In the genomic region with DNA sequence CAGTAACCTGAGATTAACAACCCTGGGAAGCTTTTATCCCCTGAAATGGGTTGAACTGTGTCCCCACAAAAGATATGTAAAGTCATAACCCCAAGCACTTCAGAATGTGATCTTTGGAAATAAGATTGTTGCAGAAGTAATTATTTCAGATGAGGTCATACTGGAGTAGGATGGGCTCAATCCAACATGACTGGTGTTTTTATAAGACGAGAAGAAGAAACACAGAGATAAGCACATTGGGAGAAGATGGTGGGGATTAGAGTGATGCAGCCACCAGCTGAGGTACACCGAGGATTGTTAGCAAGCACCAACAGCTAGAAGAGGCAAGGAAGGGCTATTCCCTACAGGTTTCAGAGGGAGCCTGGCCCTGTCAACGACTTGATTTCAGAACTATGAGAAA, we compare ENCODE assay signal across 1 cellular context.
TF ChIP-seq lines count a peak whose summit lies in the region.

No MANE protein-coding gene starts in this region.

TF ChIP-seq in HEK293, 187 proteins besides CTCF, POLR2A, EP300 and RAD21 (continued from another document and continues in another):
- TF ChIP-seq, protein P1, sequence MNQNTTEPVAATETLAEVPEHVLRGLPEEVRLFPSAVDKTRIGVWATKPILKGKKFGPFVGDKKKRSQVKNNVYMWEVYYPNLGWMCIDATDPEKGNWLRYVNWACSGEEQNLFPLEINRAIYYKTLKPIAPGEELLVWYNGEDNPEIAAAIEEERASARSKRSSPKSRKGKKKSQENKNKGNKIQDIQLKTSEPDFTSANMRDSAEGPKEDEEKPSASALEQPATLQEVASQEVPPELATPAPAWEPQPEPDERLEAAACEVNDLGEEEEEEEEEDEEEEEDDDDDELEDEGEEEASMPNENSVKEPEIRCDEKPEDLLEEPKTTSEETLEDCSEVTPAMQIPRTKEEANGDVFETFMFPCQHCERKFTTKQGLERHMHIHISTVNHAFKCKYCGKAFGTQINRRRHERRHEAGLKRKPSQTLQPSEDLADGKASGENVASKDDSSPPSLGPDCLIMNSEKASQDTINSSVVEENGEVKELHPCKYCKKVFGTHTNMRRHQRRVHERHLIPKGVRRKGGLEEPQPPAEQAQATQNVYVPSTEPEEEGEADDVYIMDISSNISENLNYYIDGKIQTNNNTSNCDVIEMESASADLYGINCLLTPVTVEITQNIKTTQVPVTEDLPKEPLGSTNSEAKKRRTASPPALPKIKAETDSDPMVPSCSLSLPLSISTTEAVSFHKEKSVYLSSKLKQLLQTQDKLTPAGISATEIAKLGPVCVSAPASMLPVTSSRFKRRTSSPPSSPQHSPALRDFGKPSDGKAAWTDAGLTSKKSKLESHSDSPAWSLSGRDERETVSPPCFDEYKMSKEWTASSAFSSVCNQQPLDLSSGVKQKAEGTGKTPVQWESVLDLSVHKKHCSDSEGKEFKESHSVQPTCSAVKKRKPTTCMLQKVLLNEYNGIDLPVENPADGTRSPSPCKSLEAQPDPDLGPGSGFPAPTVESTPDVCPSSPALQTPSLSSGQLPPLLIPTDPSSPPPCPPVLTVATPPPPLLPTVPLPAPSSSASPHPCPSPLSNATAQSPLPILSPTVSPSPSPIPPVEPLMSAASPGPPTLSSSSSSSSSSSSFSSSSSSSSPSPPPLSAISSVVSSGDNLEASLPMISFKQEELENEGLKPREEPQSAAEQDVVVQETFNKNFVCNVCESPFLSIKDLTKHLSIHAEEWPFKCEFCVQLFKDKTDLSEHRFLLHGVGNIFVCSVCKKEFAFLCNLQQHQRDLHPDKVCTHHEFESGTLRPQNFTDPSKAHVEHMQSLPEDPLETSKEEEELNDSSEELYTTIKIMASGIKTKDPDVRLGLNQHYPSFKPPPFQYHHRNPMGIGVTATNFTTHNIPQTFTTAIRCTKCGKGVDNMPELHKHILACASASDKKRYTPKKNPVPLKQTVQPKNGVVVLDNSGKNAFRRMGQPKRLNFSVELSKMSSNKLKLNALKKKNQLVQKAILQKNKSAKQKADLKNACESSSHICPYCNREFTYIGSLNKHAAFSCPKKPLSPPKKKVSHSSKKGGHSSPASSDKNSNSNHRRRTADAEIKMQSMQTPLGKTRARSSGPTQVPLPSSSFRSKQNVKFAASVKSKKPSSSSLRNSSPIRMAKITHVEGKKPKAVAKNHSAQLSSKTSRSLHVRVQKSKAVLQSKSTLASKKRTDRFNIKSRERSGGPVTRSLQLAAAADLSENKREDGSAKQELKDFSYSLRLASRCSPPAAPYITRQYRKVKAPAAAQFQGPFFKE (tag by site-specific recombination; IDR thresholded peaks at IDR 0.05; ENCODE audit: borderline replicate concordance) = no peak
- TF ChIP-seq ZNF544 (tag by site-specific recombination; IDR thresholded peaks at IDR 0.05) (no peak), ZNF623 (tag by site-specific recombination; IDR thresholded peaks at IDR 0.05) (no peak), ZNF175 (tag by site-specific recombination; IDR thresholded peaks at IDR 0.05) (no peak), ZNF146 (tag by site-specific recombination; IDR thresholded peaks at IDR 0.05) (no peak), ZNF629 (tag by site-specific recombination; IDR thresholded peaks at IDR 0.05) (peak; percentile 74), ZNF785 (tag by site-specific recombination; IDR thresholded peaks at IDR 0.05) (no peak), ZNF311 (tag by site-specific recombination; IDR thresholded peaks at IDR 0.05; ENCODE audit: borderline replicate concordance) (no peak), KLF1 (tag by site-specific recombination; IDR thresholded peaks at IDR 0.05) (no peak), ZNF529 (tag by site-specific recombination; IDR thresholded peaks at IDR 0.05; ENCODE audit: insufficient replicate concordance) (no peak), ZNF416 (tag by site-specific recombination; IDR thresholded peaks at IDR 0.05) (no peak), ZNF670 (tag by site-specific recombination; IDR thresholded peaks at IDR 0.05; ENCODE audit: low read depth) (no peak), ZNF404 (tag by site-specific recombination; IDR thresholded peaks at IDR 0.05) (no peak), YY1 (tag by site-specific recombination; IDR thresholded peaks at IDR 0.05) (no peak), ZNF140 (tag by site-specific recombination; IDR thresholded peaks at IDR 0.05) (no peak), ZNF571 (tag by site-specific recombination; IDR thresholded peaks at IDR 0.05) (no peak), ZNF585B (tag by site-specific recombination; IDR thresholded peaks at IDR 0.05) (no peak), ZNF202 (tag by site-specific recombination; IDR thresholded peaks at IDR 0.05; ENCODE audit: borderline replicate concordance) (no peak), ZNF350 (tag by site-specific recombination; IDR thresholded peaks at IDR 0.05) (no peak), ZNF548 (tag by site-specific recombination; IDR thresholded peaks at IDR 0.05) (no peak), ZNF16 (tag by site-specific recombination; IDR thresholded peaks at IDR 0.05; ENCODE audit: low read depth) (no peak), OSR2 (tag by site-specific recombination; IDR thresholded peaks at IDR 0.05) (0 out of 2 replicates have a peak, but pooled peaks have one; percentile 18), ZNF302 (tag by site-specific recombination; IDR thresholded peaks at IDR 0.05; ENCODE audit: low read depth) (no peak), ZNF707 (tag by site-specific recombination; IDR thresholded peaks at IDR 0.05) (no peak), HOXD13 (CRISPR knock-in tag; IDR thresholded peaks at IDR 0.05; ENCODE audit: borderline replicate concordance) (no peak), ZFP3 (tag by site-specific recombination; IDR thresholded peaks at IDR 0.05; ENCODE audit: low read depth) (no peak), ZNF221 (tag by site-specific recombination; IDR thresholded peaks at IDR 0.05; ENCODE audit: borderline replicate concordance) (no peak), ZFP37 (tag by site-specific recombination; IDR thresholded peaks at IDR 0.05) (no peak), ZNF837 (tag by site-specific recombination; IDR thresholded peaks at IDR 0.05) (no peak), ZNF426 (tag by site-specific recombination; IDR thresholded peaks at IDR 0.05) (no peak), ZNF354C (tag by site-specific recombination; IDR thresholded peaks at IDR 0.05; ENCODE audit: borderline replicate concordance, low read depth) (no peak)
- TF ChIP-seq, protein P2, sequence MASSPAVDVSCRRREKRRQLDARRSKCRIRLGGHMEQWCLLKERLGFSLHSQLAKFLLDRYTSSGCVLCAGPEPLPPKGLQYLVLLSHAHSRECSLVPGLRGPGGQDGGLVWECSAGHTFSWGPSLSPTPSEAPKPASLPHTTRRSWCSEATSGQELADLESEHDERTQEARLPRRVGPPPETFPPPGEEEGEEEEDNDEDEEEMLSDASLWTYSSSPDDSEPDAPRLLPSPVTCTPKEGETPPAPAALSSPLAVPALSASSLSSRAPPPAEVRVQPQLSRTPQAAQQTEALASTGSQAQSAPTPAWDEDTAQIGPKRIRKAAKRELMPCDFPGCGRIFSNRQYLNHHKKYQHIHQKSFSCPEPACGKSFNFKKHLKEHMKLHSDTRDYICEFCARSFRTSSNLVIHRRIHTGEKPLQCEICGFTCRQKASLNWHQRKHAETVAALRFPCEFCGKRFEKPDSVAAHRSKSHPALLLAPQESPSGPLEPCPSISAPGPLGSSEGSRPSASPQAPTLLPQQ (tag by site-specific recombination; IDR thresholded peaks at IDR 0.05) = peak; percentile 51; the same call in 1 of the 2 replicates
- TF ChIP-seq, protein P3, sequence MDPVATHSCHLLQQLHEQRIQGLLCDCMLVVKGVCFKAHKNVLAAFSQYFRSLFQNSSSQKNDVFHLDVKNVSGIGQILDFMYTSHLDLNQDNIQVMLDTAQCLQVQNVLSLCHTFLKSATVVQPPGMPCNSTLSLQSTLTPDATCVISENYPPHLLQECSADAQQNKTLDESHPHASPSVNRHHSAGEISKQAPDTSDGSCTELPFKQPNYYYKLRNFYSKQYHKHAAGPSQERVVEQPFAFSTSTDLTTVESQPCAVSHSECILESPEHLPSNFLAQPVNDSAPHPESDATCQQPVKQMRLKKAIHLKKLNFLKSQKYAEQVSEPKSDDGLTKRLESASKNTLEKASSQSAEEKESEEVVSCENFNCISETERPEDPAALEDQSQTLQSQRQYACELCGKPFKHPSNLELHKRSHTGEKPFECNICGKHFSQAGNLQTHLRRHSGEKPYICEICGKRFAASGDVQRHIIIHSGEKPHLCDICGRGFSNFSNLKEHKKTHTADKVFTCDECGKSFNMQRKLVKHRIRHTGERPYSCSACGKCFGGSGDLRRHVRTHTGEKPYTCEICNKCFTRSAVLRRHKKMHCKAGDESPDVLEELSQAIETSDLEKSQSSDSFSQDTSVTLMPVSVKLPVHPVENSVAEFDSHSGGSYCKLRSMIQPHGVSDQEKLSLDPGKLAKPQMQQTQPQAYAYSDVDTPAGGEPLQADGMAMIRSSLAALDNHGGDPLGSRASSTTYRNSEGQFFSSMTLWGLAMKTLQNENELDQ (tag by site-specific recombination; IDR thresholded peaks at IDR 0.05; ENCODE audit: low read depth) = no peak
- TF ChIP-seq, protein P4, sequence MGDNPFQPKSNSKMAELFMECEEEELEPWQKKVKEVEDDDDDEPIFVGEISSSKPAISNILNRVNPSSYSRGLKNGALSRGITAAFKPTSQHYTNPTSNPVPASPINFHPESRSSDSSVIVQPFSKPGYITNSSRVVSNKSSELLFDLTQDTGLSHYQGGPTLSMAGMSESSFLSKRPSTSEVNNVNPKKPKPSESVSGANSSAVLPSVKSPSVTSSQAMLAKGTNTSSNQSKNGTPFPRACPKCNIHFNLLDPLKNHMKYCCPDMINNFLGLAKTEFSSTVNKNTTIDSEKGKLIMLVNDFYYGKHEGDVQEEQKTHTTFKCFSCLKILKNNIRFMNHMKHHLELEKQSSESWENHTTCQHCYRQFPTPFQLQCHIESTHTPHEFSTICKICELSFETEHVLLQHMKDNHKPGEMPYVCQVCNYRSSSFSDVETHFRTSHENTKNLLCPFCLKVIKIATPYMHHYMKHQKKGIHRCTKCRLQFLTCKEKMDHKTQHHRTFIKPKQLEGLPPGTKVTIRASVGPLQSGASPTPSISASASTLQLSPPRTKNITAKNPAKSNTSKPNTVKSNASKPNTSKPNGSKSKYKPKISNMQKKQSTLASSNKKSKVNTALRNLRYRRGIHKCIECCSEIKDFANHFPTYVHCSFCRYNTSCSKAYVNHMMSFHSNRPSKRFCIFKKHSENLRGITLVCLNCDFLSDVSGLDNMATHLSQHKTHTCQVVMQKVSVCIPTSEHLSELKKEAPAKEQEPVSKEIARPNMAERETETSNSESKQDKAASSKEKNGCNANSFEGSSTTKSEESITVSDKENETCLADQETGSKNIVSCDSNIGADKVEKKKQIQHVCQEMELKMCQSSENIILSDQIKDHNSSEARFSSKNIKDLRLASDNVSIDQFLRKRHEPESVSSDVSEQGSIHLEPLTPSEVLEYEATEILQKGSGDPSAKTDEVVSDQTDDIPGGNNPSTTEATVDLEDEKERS (tag by site-specific recombination; IDR thresholded peaks at IDR 0.05) = no peak
- TF ChIP-seq, protein P5, sequence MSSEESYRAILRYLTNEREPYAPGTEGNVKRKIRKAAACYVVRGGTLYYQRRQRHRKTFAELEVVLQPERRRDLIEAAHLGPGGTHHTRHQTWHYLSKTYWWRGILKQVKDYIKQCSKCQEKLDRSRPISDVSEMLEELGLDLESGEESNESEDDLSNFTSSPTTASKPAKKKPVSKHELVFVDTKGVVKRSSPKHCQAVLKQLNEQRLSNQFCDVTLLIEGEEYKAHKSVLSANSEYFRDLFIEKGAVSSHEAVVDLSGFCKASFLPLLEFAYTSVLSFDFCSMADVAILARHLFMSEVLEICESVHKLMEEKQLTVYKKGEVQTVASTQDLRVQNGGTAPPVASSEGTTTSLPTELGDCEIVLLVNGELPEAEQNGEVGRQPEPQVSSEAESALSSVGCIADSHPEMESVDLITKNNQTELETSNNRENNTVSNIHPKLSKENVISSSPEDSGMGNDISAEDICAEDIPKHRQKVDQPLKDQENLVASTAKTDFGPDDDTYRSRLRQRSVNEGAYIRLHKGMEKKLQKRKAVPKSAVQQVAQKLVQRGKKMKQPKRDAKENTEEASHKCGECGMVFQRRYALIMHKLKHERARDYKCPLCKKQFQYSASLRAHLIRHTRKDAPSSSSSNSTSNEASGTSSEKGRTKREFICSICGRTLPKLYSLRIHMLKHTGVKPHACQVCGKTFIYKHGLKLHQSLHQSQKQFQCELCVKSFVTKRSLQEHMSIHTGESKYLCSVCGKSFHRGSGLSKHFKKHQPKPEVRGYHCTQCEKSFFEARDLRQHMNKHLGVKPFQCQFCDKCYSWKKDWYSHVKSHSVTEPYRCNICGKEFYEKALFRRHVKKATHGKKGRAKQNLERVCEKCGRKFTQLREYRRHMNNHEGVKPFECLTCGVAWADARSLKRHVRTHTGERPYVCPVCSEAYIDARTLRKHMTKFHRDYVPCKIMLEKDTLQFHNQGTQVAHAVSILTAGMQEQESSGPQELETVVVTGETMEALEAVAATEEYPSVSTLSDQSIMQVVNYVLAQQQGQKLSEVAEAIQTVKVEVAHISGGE (tag by site-specific recombination; conservative IDR thresholded peaks at IDR 0.05; ENCODE audit: low read depth) = no peak
- TF ChIP-seq, protein P6, sequence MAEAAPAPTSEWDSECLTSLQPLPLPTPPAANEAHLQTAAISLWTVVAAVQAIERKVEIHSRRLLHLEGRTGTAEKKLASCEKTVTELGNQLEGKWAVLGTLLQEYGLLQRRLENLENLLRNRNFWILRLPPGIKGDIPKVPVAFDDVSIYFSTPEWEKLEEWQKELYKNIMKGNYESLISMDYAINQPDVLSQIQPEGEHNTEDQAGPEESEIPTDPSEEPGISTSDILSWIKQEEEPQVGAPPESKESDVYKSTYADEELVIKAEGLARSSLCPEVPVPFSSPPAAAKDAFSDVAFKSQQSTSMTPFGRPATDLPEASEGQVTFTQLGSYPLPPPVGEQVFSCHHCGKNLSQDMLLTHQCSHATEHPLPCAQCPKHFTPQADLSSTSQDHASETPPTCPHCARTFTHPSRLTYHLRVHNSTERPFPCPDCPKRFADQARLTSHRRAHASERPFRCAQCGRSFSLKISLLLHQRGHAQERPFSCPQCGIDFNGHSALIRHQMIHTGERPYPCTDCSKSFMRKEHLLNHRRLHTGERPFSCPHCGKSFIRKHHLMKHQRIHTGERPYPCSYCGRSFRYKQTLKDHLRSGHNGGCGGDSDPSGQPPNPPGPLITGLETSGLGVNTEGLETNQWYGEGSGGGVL (tag by site-specific recombination; IDR thresholded peaks at IDR 0.05) = peak; percentile 29; the same call in 1 of the 2 replicates
- TF ChIP-seq, protein P7, sequence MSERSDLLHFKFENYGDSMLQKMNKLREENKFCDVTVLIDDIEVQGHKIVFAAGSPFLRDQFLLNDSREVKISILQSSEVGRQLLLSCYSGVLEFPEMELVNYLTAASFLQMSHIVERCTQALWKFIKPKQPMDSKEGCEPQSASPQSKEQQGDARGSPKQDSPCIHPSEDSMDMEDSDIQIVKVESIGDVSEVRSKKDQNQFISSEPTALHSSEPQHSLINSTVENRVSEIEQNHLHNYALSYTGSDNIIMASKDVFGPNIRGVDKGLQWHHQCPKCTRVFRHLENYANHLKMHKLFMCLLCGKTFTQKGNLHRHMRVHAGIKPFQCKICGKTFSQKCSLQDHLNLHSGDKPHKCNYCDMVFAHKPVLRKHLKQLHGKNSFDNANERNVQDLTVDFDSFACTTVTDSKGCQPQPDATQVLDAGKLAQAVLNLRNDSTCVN (tag by site-specific recombination; optimal IDR thresholded peaks at IDR 0.05) = no peak
- TF ChIP-seq, protein P8, sequence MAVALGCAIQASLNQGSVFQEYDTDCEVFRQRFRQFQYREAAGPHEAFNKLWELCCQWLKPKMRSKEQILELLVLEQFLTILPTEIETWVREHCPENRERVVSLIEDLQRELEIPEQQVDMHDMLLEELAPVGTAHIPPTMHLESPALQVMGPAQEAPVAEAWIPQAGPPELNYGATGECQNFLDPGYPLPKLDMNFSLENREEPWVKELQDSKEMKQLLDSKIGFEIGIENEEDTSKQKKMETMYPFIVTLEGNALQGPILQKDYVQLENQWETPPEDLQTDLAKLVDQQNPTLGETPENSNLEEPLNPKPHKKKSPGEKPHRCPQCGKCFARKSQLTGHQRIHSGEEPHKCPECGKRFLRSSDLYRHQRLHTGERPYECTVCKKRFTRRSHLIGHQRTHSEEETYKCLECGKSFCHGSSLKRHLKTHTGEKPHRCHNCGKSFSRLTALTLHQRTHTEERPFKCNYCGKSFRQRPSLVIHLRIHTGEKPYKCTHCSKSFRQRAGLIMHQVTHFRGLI (tag by site-specific recombination; IDR thresholded peaks at IDR 0.05) = no peak
